1 cellular context compared by ENCODE assay signal in the genomic region with DNA sequence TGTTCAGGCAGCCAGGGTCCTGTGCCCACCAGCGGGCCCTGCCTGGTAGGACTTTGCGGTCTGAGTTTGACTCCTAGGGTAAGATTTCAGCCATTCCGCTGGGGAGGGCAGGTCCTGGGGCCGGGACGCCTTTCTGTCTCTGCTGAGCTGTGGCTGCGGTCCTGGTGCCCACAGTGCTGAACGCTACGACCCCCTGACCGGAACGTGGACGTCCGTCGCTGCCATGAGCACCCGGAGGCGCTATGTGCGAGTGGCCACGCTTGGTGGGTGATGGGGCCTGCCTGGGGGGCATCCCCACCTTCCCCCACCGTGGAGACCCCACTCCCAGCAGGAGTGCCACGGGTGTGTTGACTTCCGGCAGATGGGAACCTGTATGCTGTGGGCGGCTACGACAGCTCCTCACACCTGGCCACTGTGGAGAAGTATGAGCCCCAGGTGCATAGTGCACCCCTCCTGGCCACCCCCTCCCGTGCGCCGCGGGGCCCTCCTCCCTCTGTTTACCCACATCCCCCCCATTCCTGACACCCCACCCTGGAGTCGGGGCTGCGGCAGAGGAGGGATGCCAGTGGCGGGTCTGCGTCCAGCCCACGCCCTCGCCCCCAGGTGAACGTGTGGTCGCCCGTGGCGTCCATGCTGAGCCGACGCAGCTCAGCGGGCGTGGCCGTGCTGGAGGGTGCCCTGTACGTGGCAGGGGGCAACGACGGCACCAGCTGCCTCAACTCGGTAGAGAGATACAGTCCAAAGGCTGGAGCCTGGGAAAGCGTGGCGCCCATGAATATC.
TF ChIP-seq lines count a peak whose summit lies in the region.

No MANE protein-coding gene starts in this region.

TF ChIP-seq in HepG2, 621 proteins besides CTCF, POLR2A, EP300 and RAD21:
- TF ChIP-seq RBFOX2 (IDR thresholded peaks at IDR 0.05; ENCODE audit: low read depth, low read length) (peak; percentile 45), NFATC3 (CRISPR knock-in tag; IDR thresholded peaks at IDR 0.05) (no peak), AGO2 (optimal IDR thresholded peaks at IDR 0.05; ENCODE audit: low read depth, low read length) (peak; percentile 45)
- TF ChIP-seq, protein P1, sequence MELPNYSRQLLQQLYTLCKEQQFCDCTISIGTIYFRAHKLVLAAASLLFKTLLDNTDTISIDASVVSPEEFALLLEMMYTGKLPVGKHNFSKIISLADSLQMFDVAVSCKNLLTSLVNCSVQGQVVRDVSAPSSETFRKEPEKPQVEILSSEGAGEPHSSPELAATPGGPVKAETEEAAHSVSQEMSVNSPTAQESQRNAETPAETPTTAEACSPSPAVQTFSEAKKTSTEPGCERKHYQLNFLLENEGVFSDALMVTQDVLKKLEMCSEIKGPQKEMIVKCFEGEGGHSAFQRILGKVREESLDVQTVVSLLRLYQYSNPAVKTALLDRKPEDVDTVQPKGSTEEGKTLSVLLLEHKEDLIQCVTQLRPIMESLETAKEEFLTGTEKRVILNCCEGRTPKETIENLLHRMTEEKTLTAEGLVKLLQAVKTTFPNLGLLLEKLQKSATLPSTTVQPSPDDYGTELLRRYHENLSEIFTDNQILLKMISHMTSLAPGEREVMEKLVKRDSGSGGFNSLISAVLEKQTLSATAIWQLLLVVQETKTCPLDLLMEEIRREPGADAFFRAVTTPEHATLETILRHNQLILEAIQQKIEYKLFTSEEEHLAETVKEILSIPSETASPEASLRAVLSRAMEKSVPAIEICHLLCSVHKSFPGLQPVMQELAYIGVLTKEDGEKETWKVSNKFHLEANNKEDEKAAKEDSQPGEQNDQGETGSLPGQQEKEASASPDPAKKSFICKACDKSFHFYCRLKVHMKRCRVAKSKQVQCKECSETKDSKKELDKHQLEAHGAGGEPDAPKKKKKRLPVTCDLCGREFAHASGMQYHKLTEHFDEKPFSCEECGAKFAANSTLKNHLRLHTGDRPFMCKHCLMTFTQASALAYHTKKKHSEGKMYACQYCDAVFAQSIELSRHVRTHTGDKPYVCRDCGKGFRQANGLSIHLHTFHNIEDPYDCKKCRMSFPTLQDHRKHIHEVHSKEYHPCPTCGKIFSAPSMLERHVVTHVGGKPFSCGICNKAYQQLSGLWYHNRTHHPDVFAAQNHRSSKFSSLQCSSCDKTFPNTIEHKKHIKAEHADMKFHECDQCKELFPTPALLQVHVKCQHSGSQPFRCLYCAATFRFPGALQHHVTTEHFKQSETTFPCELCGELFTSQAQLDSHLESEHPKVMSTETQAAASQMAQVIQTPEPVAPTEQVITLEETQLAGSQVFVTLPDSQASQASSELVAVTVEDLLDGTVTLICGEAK (IDR thresholded peaks at IDR 0.05) = no peak
- TF ChIP-seq, protein P1 (CRISPR knock-in tag; IDR thresholded peaks at IDR 0.05) = no peak
